Comparison of ENCODE assay signal across 25 cellular contexts in genomic region chr5:57939335-57939734, GRCh38.
"Had no signal": no experiment of that assay in that cellular context is flagged by ENCODE, and none has a peak within 500 bp of the region (broad histone marks: within the 10 kb centered on the region; RNA-seq: fewer than 3 reads in every experiment).

No MANE protein-coding gene starts in this region.

- H3K9ac ChIP-seq: neural progenitor cell had no signal

- H3K4me1 ChIP-seq: neural progenitor cell, pancreas, psoas muscle, suprapubic skin, testis, tibial artery, transverse colon, upper lobe of right lung, uterus had no signal

- H3K9me3 ChIP-seq: neutrophil, pancreas, psoas muscle, suprapubic skin, testis, tibial artery, transverse colon, upper lobe of right lung, uterus had no signal

- H3K36me3 ChIP-seq: neural progenitor cell, neutrophil, pancreas, suprapubic skin, tibial artery, transverse colon, upper lobe of right lung, uterus had no signal

- DNase-seq: naive thymus-derived CD4-positive, alpha-beta T cell; natural killer cell; nucleus accumbens; pancreas; psoas muscle; right cardiac atrium; stimulated activated CD4-positive, alpha-beta T cell treated with anti-CD3 and anti-CD28 coated beads, Interleukin-15, amount 100 ng/mL, for 24 hours; stimulated activated CD4-positive, alpha-beta T cell treated with anti-CD3 and anti-CD28 coated beads, Interleukin-2, amount 100 ng/mL, for 24 hours; stimulated activated CD4-positive, alpha-beta T cell treated with anti-CD3 and anti-CD28 coated beads, Interleukin-2, amount 100 ng/mL, for 48 hours; stimulated activated CD4-positive, alpha-beta T cell treated with anti-CD3 and anti-CD28 coated beads, Interleukin-4, amount 100 ng/mL, for 24 hours; stimulated activated naive CD4-positive, alpha-beta T cell; stimulated activated naive CD8-positive, alpha-beta T cell treated with anti-CD3 and anti-CD28 coated beads, Interleukin-15, amount 100 ng/mL, for 72 hours; stimulated activated naive CD8-positive, alpha-beta T cell treated with anti-CD3 and anti-CD28 coated beads, Interleukin-15, Interleukin-2, amounts not matched to agents 100 U/mL and 50 U/mL, for 24 hours; substantia nigra; testis; tibial artery; transverse colon; upper lobe of right lung; uterus had no signal

- H3K27me3 ChIP-seq: neural progenitor cell, neutrophil, pancreas, suprapubic skin, testis, tibial artery, transverse colon, upper lobe of right lung, uterus had no signal

- H3K4me2 ChIP-seq: neural progenitor cell had no signal

- H2AFZ ChIP-seq: neural progenitor cell had no signal

- ATAC-seq: naive thymus-derived CD4-positive, alpha-beta T cell; pancreas; psoas muscle; right cardiac atrium; sciatic nerve; stimulated activated effector memory CD8-positive, alpha-beta T cell treated with anti-CD3 and anti-CD28 coated beads, Interleukin-12 subunit alpha, Interleukin-12 subunit beta, amount 100 ng/mL, for 72 hours; stimulated activated naive CD8-positive, alpha-beta T cell treated with anti-CD3 and anti-CD28 coated beads, Interleukin-15, amount 100 ng/mL, for 72 hours; stimulated activated naive CD8-positive, alpha-beta T cell treated with anti-CD3 and anti-CD28 coated beads, Interleukin-15, Interleukin-2, amounts not matched to agents 100 U/mL and 50 U/mL, for 24 hours; upper lobe of right lung had no signal

- H3K4me3 ChIP-seq: neural progenitor cell, pancreas, psoas muscle, skin epidermis, suprapubic skin, testis, tibial artery, transverse colon, upper lobe of right lung, uterus had no signal

- H3K27ac ChIP-seq: neural progenitor cell, neutrophil, pancreas, psoas muscle, skin epidermis, suprapubic skin, testis, tibial artery, transverse colon, upper lobe of right lung, uterus had no signal
